Comparison of ENCODE assay signal across 13 cellular contexts in genomic region chr5:78127875-78128274, GRCh38.
DNase-seq lines count a peak whose midpoint lies in the region; ATAC-seq and TF ChIP-seq lines count a peak whose summit lies in the region.
"Had no signal": no experiment of that assay in that cellular context is flagged by ENCODE, and none has a peak within 500 bp of the region (broad histone marks: within the 10 kb centered on the region; RNA-seq: fewer than 3 reads in every experiment).

No MANE protein-coding gene starts in this region.

- H2AFZ ChIP-seq in PC-9 = no peak overlapping the region

- no peak overlapping the region for H3K27ac ChIP-seq in PC-9
- H3K27ac ChIP-seq: BLaER1, SJSA1, vagina had no signal

- peak; percentile 4 for DNase-seq in 8988T
- no peak for DNase-seq in PC-9
- peak; percentile 17 for DNase-seq in germinal center (ENCODE audit: low spot score)
- DNase-seq in COLO829 (ENCODE audit: low spot score) = no peak
- no peak for DNase-seq in activated CD8-positive, alpha-beta memory T cell treated with anti-CD3 and anti-CD28 coated beads, Interleukin-2, amount 50 U/mL, for 48 hours
- DNase-seq in KBM-7 = no peak
- DNase-seq: activated CD4-positive, alpha-beta T cell treated with anti-CD3 and anti-CD28 coated beads, Interleukin-2, amount 50 U/mL, for 1 hour; small intestine had no signal

- POLR2A ChIA-PET in PC-9 (lab: Charles Lee; ENCODE audit: unreplicated experiment) = no interaction called here

- CTCF ChIA-PET in PC-9 (lab: Charles Lee) = no interaction called here

- intact Hi-C loops in PC-9 (cut with micrococcal nuclease; ENCODE audit: unreplicated experiment) = no loop called here

- H3K36me3 ChIP-seq in PC-9 (ENCODE audit: low read depth) = no peaks in the 10 kb centered on the region; the same call in 1 of the 2 replicates

- H4K20me1 ChIP-seq in PC-9 (ENCODE audit: insufficient read depth) = 0 out of 2 replicates have a peak, but pooled peaks cover 3% of the 10 kb centered on the region
- H4K20me1 ChIP-seq: BLaER1 had no signal

- no peaks in the 10 kb centered on the region for H3F3A ChIP-seq in PC-9 (ENCODE audit: insufficient read depth, low read depth)

- no peaks in the 10 kb centered on the region for H3K9me3 ChIP-seq in PC-9 (ENCODE audit: insufficient read depth, low read depth)
- H3K9me3 ChIP-seq: BLaER1, SJSA1, vagina had no signal

- no peak overlapping the region for H3K4me2 ChIP-seq in PC-9
- H3K4me2 ChIP-seq: BLaER1 had no signal

- no peak overlapping the region for H3K4me3 ChIP-seq in PC-9
- H3K4me3 ChIP-seq: BLaER1, SJSA1, vagina had no signal

- no peak for ATAC-seq in GM18868 (IDR thresholded peaks at IDR 0.05; ENCODE audit: unreplicated experiment)

- BruUV-seq in PC-9 (replicated peaks; lab: Mats Ljungman, UMichigan) = no TSS peak

- no peaks in the 10 kb centered on the region for H3K79me2 ChIP-seq in PC-9 (ENCODE audit: low read depth)

- H3K27me3 ChIP-seq in PC-9 (ENCODE audit: insufficient read depth, low read depth) = no peaks in the 10 kb centered on the region
- H3K27me3 ChIP-seq: BLaER1, SJSA1, vagina had no signal

- in situ Hi-C loops in KBM-7 (cut with MboI; ENCODE audit: low pct_unique_long_range_greater_than_20kb, low sequenced_read_pairs) = no loop called here

- no peaks in the 10 kb centered on the region for H3K4me1 ChIP-seq in PC-9 (replicated peaks; ENCODE audit: insufficient read depth)
- H3K4me1 ChIP-seq: BLaER1, SJSA1, vagina had no signal

- H3K9me2 ChIP-seq in PC-9 (ENCODE audit: insufficient read depth) = no peaks in the 10 kb centered on the region

- peak; percentile 26 for TF ChIP-seq CTCF in GM12873 (IDR thresholded peaks at IDR 0.05; ENCODE audit: insufficient read depth, low read depth, low read length, missing control alignments)
- TF ChIP-seq CTCF in PC-9 (conservative IDR thresholded peaks at IDR 0.05) = peak; percentile 46; the same call in 1 of the 2 replicates

Comparison
In these comparisons a context has a peak if more than half of its experiments do, and no peak if none do; other contexts are left out.
1. DNase-seq: peak in 8988T (single experiment) and germinal center (single experiment); none in PC-9 (0 of 2), COLO829 (single experiment), activated CD8-positive, alpha-beta memory T cell treated with anti-CD3 and anti-CD28 coated beads, Interleukin-2, amount 50 U/mL, for 48 hours (single experiment) and KBM-7 (single experiment).